Comparison of ENCODE assay signal across 1 cellular context in genomic region chr9:107175039-107175438, GRCh38.
TF ChIP-seq lines count a peak whose summit lies in the region.

No MANE protein-coding gene starts in this region.

TF ChIP-seq in WTC11, 78 proteins besides CTCF, POLR2A, EP300 and RAD21 (continued from another document):
- no peak for TF ChIP-seq CDX4 (CRISPR knock-in tag; IDR thresholded peaks at IDR 0.05; ENCODE audit: borderline replicate concordance)
- TF ChIP-seq, protein P1, sequence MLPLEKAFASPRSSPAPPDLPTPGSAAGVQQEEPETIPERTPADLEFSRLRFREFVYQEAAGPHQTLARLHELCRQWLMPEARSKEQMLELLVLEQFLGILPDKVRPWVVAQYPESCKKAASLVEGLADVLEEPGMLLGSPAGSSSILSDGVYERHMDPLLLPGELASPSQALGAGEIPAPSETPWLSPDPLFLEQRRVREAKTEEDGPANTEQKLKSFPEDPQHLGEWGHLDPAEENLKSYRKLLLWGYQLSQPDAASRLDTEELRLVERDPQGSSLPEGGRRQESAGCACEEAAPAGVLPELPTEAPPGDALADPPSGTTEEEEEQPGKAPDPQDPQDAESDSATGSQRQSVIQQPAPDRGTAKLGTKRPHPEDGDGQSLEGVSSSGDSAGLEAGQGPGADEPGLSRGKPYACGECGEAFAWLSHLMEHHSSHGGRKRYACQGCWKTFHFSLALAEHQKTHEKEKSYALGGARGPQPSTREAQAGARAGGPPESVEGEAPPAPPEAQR (CRISPR knock-in tag; IDR thresholded peaks at IDR 0.05), result no peak
- no peak for TF ChIP-seq ATF1 (CRISPR knock-in tag; IDR thresholded peaks at IDR 0.05)
TF ChIP-seq in WTC11: peak in this region for 0.
